8 cellular contexts compared by ENCODE assay signal in genomic region chr9:41655047-41655573, GRCh38.
A peak's percentile ranks its signal among the peaks of the same experiment; 100 is the strongest.
DNase-seq lines count a peak whose midpoint lies in the region; ATAC-seq and TF ChIP-seq lines count a peak whose summit lies in the region.
"Not testable (repeated sequence)": the region's sequence is repeated elsewhere in the genome, so short reads cannot be mapped to it uniquely, and the experiment has no call there.

No MANE protein-coding gene starts in this region.

- H3K27me3 ChIP-seq in dorsolateral prefrontal cortex; heart right ventricle; mesenchymal stem cell (ENCODE audit: control insufficient read depth in 1 of 2, insufficient read depth in 1 of 2, low read length in 2 of 2); psoas muscle (ENCODE audit: insufficient read depth in 3 of 3, low read length in 2 of 3); transverse colon: not testable (repeated sequence)

- H3K4me3 Mint-ChIP-seq in activated naive CD4-positive, alpha-beta T cell treated with anti-CD3 and anti-CD28 coated beads for 36 hours, result not testable (repeated sequence)

- H3K23ac ChIP-seq in mesenchymal stem cell (ENCODE audit: low read length in 2 of 2), result not testable (repeated sequence)

- not testable (repeated sequence) for H3K4ac ChIP-seq in mesenchymal stem cell (ENCODE audit: low read depth in 1 of 2, low read length in 2 of 2)

- H3K4me1 ChIP-seq in heart right ventricle; mesenchymal stem cell (ENCODE audit: control insufficient read depth, insufficient read depth, low read depth, low read length); psoas muscle; transverse colon: not testable (repeated sequence)

- H3K79me1 ChIP-seq in mesenchymal stem cell (replicated peaks; ENCODE audit: low read length, poor library complexity, severe bottlenecking), result not testable (repeated sequence)

- not testable (repeated sequence) for H3K36me3 Mint-ChIP-seq in activated naive CD4-positive, alpha-beta T cell treated with anti-CD3 and anti-CD28 coated beads for 36 hours (ENCODE audit: low read depth)

- ATAC-seq in heart right ventricle, psoas muscle: not testable (repeated sequence)

- TF ChIP-seq EP300 in transverse colon (IDR thresholded peaks at IDR 0.05; ENCODE audit: low read depth), result not testable (repeated sequence)

- H3K14ac ChIP-seq in mesenchymal stem cell (ENCODE audit: low read length in 2 of 2), result not testable (repeated sequence)

- peaks cover 10% of the 10 kb centered on the region for H3K4me1 Mint-ChIP-seq in activated naive CD4-positive, alpha-beta T cell treated with anti-CD3 and anti-CD28 coated beads for 36 hours (ENCODE audit: low read depth)

- not testable (repeated sequence) for H2AFZ ChIP-seq in mesenchymal stem cell (ENCODE audit: low read depth, low read length)

- not testable (repeated sequence) for H2BK120ac ChIP-seq in mesenchymal stem cell (ENCODE audit: low read depth, low read length)

- H4K8ac ChIP-seq in mesenchymal stem cell (ENCODE audit: low read length), result not testable (repeated sequence)

- not testable (repeated sequence) for H3K36me3 ChIP-seq in heart right ventricle; mesenchymal stem cell (ENCODE audit: control insufficient read depth in 1 of 2, insufficient read depth in 2 of 2, low read depth in 1 of 2, low read length in 2 of 2); psoas muscle (ENCODE audit: insufficient read depth in 1 of 2, low read depth in 1 of 2); transverse colon

- not testable (repeated sequence) for H2BK5ac ChIP-seq in mesenchymal stem cell (ENCODE audit: low read depth, low read length, poor library complexity, severe bottlenecking)

- TF ChIP-seq POLR2A in transverse colon (IDR thresholded peaks at IDR 0.05), result not testable (repeated sequence)

- H3K9me3 ChIP-seq in heart right ventricle; mesenchymal stem cell (ENCODE audit: control insufficient read depth, low read length); psoas muscle; transverse colon: not testable (repeated sequence)

- TF ChIP-seq CTCF in dorsolateral prefrontal cortex (IDR thresholded peaks at IDR 0.05 in 54 of 56, conservative IDR thresholded peaks at IDR 0.05 in 2 of 56; ENCODE audit: low read depth in 1 of 56, partially characterized antibody in 56 of 56); heart right ventricle (IDR thresholded peaks at IDR 0.05); psoas muscle (IDR thresholded peaks at IDR 0.05); transverse colon (IDR thresholded peaks at IDR 0.05): not testable (repeated sequence)

- in situ Hi-C loops in transverse colon (cut with MboI; ENCODE audit: low pct_ligation_motif_present in 1 of 4, low pct_unique_long_range_greater_than_20kb in 1 of 4, low sequenced_read_pairs in 3 of 4), result not testable (repeated sequence)

- CTCF ChIA-PET in activated naive CD4-positive, alpha-beta T cell treated with anti-CD3 and anti-CD28 coated beads for 36 hours (lab: Charles Lee), result not testable (repeated sequence)

- not testable (repeated sequence) for H3K27ac Mint-ChIP-seq in activated naive CD4-positive, alpha-beta T cell treated with anti-CD3 and anti-CD28 coated beads for 36 hours

- intact Hi-C loops in activated naive CD4-positive, alpha-beta T cell treated with anti-CD3 and anti-CD28 coated beads for 36 hours (cut with micrococcal nuclease); dorsolateral prefrontal cortex (cut with DNase I); heart right ventricle (cut with DNase I); psoas muscle (cut with DNase I); transverse colon (cut with DNase I; ENCODE audit: low total_unique reads): not testable (repeated sequence)

- not testable (repeated sequence) for H3K18ac ChIP-seq in mesenchymal stem cell (ENCODE audit: low read depth in 1 of 2, low read length in 2 of 2)

- 8 to 12% methylated on average over 13 to 15 of the region's 35 CpGs for WGBS in heart right ventricle, 2 donors
- WGBS in mesenchymal stem cell, result 20% methylated on average over 1 of the region's 35 CpGs
- 9 to 14% (median 11%) methylated on average over 11 to 16 of the region's 35 CpGs for WGBS in psoas muscle, 3 donors
- 25 to 58% methylated on average over 10 to 18 of the region's 35 CpGs for WGBS in transverse colon (ENCODE audit: low coverage in 1 of 2), 2 donors

- not testable (repeated sequence) for H4K91ac ChIP-seq in mesenchymal stem cell (ENCODE audit: low read length)

- H3K4me2 ChIP-seq in mesenchymal stem cell (ENCODE audit: low read length, poor library complexity, severe bottlenecking), result not testable (repeated sequence)

- not testable (repeated sequence) for H2BK12ac ChIP-seq in mesenchymal stem cell (ENCODE audit: low read length in 2 of 2)

- not testable (repeated sequence) for H3K9me3 Mint-ChIP-seq in activated naive CD4-positive, alpha-beta T cell treated with anti-CD3 and anti-CD28 coated beads for 36 hours

- H3K27me3 Mint-ChIP-seq in activated naive CD4-positive, alpha-beta T cell treated with anti-CD3 and anti-CD28 coated beads for 36 hours (ENCODE audit: low read depth), result peaks cover 14% of the 10 kb centered on the region

- not testable (repeated sequence) for H3K27ac ChIP-seq in dorsolateral prefrontal cortex; mesenchymal stem cell (ENCODE audit: low read length, poor library complexity, severe bottlenecking); psoas muscle
- H3K27ac ChIP-seq in heart right ventricle, result peak overlapping the region in 1 of 10 donors; percentile 63
- H3K27ac ChIP-seq in transverse colon, result peak overlapping the region; percentile 56 to 78 (median 67)

- H2AK5ac ChIP-seq in mesenchymal stem cell (ENCODE audit: low read length, severe bottlenecking), result not testable (repeated sequence)

- H3K4me3 ChIP-seq in dorsolateral prefrontal cortex (peak overlapping the region in 34 of 59 donors; percentile 14 to 56 (median 35)), heart right ventricle (peak overlapping the region in 7 of 10 donors; percentile 16 to 43 (median 31)), psoas muscle (peak overlapping the region; percentile 41), transverse colon (peak overlapping the region in 2 of 4 donors; percentile 19 to 30)
- not testable (repeated sequence) for H3K4me3 ChIP-seq in mesenchymal stem cell (ENCODE audit: insufficient read depth in 1 of 2, low read depth in 1 of 2, low read length in 2 of 2)

- peak; percentile 33 for DNase-seq in DMS 273 (lab: John Stamatoyannopoulos, UW; ENCODE audit: unreplicated experiment)
- peak; percentile 38 for DNase-seq in SK-N-DZ (ENCODE audit: low spot score)
- DNase-seq in activated naive CD4-positive, alpha-beta T cell treated with anti-CD3 and anti-CD28 coated beads for 36 hours, result peak; percentile 19
- peak in 4 of 10 donors; percentile 7 to 38 (median 22) for DNase-seq in dorsolateral prefrontal cortex
- DNase-seq in heart right ventricle, result peak in 1 of 2 donors; percentile 36
- peak; percentile 1 for DNase-seq in mesenchymal stem cell
- peak in 1 of 2 donors; percentile 57 for DNase-seq in psoas muscle
- DNase-seq in transverse colon, result peak; percentile 69

- H2BK15ac ChIP-seq in mesenchymal stem cell (ENCODE audit: low read depth, poor library complexity, severe bottlenecking), result not testable (repeated sequence)

- H3K9ac ChIP-seq in mesenchymal stem cell (ENCODE audit: low read length), result not testable (repeated sequence)
